Comparison of ENCODE assay signal across 12 cellular contexts in genomic region chr1:54476231-54477109, GRCh38.
A peak's percentile ranks its signal among the peaks of the same experiment; 100 is the strongest.
DNase-seq lines count a peak whose midpoint lies in the region; ATAC-seq lines count a peak whose summit lies in the region.
"Had no signal": no experiment of that assay in that cellular context is flagged by ENCODE, and none has a peak within 500 bp of the region (broad histone marks: within the 10 kb centered on the region; RNA-seq: fewer than 3 reads in every experiment).

No MANE protein-coding gene starts in this region.

- H3K36me3 ChIP-seq in muscle layer of colon (ENCODE audit: insufficient read depth, low read length), result no peaks in the 10 kb centered on the region

- H3K27ac Mint-ChIP-seq in stimulated activated naive CD8-positive, alpha-beta T cell treated with anti-CD3 and anti-CD28 coated beads, Interleukin-15, amount 100 ng/mL, for 72 hours, result peak overlapping the region; percentile 28 to 84
- H3K27ac Mint-ChIP-seq in activated CD8-positive, alpha-beta T cell treated with anti-CD3 and anti-CD28 coated beads, Interleukin-2, amount 10 ng/mL, durations not matched to agents 7 days and 5 days, result peak overlapping the region; percentile 55

- peaks cover 22% of the 10 kb centered on the region for H3K4me1 ChIP-seq in muscle layer of colon (ENCODE audit: insufficient read depth, low read length)

- peaks cover 9% of the 10 kb centered on the region for H3K27me3 Mint-ChIP-seq in stimulated activated naive CD8-positive, alpha-beta T cell treated with anti-CD3 and anti-CD28 coated beads, Interleukin-15, amount 100 ng/mL, for 72 hours
- H3K27me3 Mint-ChIP-seq in activated CD8-positive, alpha-beta T cell treated with anti-CD3 and anti-CD28 coated beads, Interleukin-2, amount 10 ng/mL, durations not matched to agents 7 days and 5 days (ENCODE audit: low read depth), result peaks cover 13% of the 10 kb centered on the region

- no peak for DNase-seq in stimulated activated naive CD8-positive, alpha-beta T cell treated with anti-CD3 and anti-CD28 coated beads, Interleukin-15, amount 100 ng/mL, for 72 hours
- DNase-seq in stimulated activated naive CD8-positive, alpha-beta T cell treated with anti-CD3 and anti-CD28 coated beads, Interleukin-15, Interleukin-2, amounts not matched to agents 100 U/mL and 50 U/mL, for 24 hours, result no peak
- DNase-seq in activated CD8-positive, alpha-beta T cell treated with anti-CD3 and anti-CD28 coated beads, Interleukin-2, amount 10 ng/mL, durations not matched to agents 7 days and 5 days, result no peak
- no peak for DNase-seq in NCI-H2081 treated with DMSO at 0.1 percent for 48 hours (lab: John Stamatoyannopoulos, UW)
- no peak for DNase-seq in GF-D8 (lab: John Stamatoyannopoulos, UW)
- DNase-seq: activated effector memory CD4-positive, alpha-beta T cell treated with Interleukin-2 at 50 U/mL for 16 hours; NCI-H748 treated with DMSO at 0.1 percent for 48 hours; stimulated activated CD4-positive, alpha-beta T cell treated with anti-CD3 and anti-CD28 coated beads, Interleukin-1b, Interleukin-23, amount 100 ng/mL, for 48 hours; T1000 had no signal

- peak overlapping the region; percentile 92 for H3K27ac ChIP-seq in muscle layer of colon (ENCODE audit: low read depth, low read length)

- CTCF ChIA-PET in activated CD8-positive, alpha-beta T cell treated with anti-CD3 and anti-CD28 coated beads, Interleukin-2, amount 10 ng/mL, durations not matched to agents 7 days and 5 days (lab: Charles Lee), result interaction anchor here (0.6 to 1.6 kb wide), 6 partner anchors 8 to 63 kb away, joined by 3 to 6 read pairs (median 4); no protein-coding TSS in a partner anchor

- no peaks in the 10 kb centered on the region for H3K36me3 Mint-ChIP-seq in activated CD8-positive, alpha-beta T cell treated with anti-CD3 and anti-CD28 coated beads, Interleukin-2, amount 10 ng/mL, durations not matched to agents 7 days and 5 days (ENCODE audit: low read depth)

- H3K4me3 Mint-ChIP-seq in stimulated activated naive CD8-positive, alpha-beta T cell treated with anti-CD3 and anti-CD28 coated beads, Interleukin-15, amount 100 ng/mL, for 72 hours, result peak overlapping the region; percentile 3 to 75
- no peak overlapping the region for H3K4me3 Mint-ChIP-seq in activated CD8-positive, alpha-beta T cell treated with anti-CD3 and anti-CD28 coated beads, Interleukin-2, amount 10 ng/mL, durations not matched to agents 7 days and 5 days

- no peaks in the 10 kb centered on the region for H3K9me3 ChIP-seq in muscle layer of colon (ENCODE audit: low read length)

- no peak overlapping the region for H3K9ac ChIP-seq in muscle layer of colon (ENCODE audit: low read length)

- no peak overlapping the region for H3K4me3 ChIP-seq in muscle layer of colon (ENCODE audit: low read depth in 1 of 2, low read length in 2 of 2)

- POLR2A ChIA-PET in activated CD8-positive, alpha-beta T cell treated with anti-CD3 and anti-CD28 coated beads, Interleukin-2, amount 10 ng/mL, durations not matched to agents 7 days and 5 days (lab: Charles Lee), result interaction anchor here (0.8 to 0.9 kb wide), 2 partner anchors 15 to 121 kb away, joined by 3 read pairs; no protein-coding TSS in a partner anchor

- H3K4me1 Mint-ChIP-seq in stimulated activated naive CD8-positive, alpha-beta T cell treated with anti-CD3 and anti-CD28 coated beads, Interleukin-15, amount 100 ng/mL, for 72 hours, result peaks cover 71% of the 10 kb centered on the region
- peaks cover 59% of the 10 kb centered on the region for H3K4me1 Mint-ChIP-seq in activated CD8-positive, alpha-beta T cell treated with anti-CD3 and anti-CD28 coated beads, Interleukin-2, amount 10 ng/mL, durations not matched to agents 7 days and 5 days (ENCODE audit: low read depth)

- no peak for ATAC-seq in stimulated activated naive CD8-positive, alpha-beta T cell treated with anti-CD3 and anti-CD28 coated beads, Interleukin-15, amount 100 ng/mL, for 72 hours
- no peak for ATAC-seq in stimulated activated naive CD8-positive, alpha-beta T cell treated with anti-CD3 and anti-CD28 coated beads, Interleukin-15, Interleukin-2, amounts not matched to agents 100 U/mL and 50 U/mL, for 24 hours
- ATAC-seq in activated CD8-positive, alpha-beta T cell treated with anti-CD3 and anti-CD28 coated beads, Interleukin-2, amount 10 ng/mL, durations not matched to agents 7 days and 5 days, result no peak
- ATAC-seq in GM19395 (IDR thresholded peaks at IDR 0.05; ENCODE audit: unreplicated experiment) (no peak), HG03280 (IDR thresholded peaks at IDR 0.05; ENCODE audit: unreplicated experiment) (no peak)

- no peaks in the 10 kb centered on the region for H3K9me3 Mint-ChIP-seq in stimulated activated naive CD8-positive, alpha-beta T cell treated with anti-CD3 and anti-CD28 coated beads, Interleukin-15, amount 100 ng/mL, for 72 hours
- H3K9me3 Mint-ChIP-seq in activated CD8-positive, alpha-beta T cell treated with anti-CD3 and anti-CD28 coated beads, Interleukin-2, amount 10 ng/mL, durations not matched to agents 7 days and 5 days (ENCODE audit: insufficient read depth), result no peaks in the 10 kb centered on the region

- H3K27me3 ChIP-seq in muscle layer of colon (ENCODE audit: control insufficient read depth in 1 of 2, insufficient read depth in 2 of 2, low read length in 2 of 2), result peaks cover 0 to 4% of the 10 kb centered on the region in 2 donors
